ENCODE assay signal across 1 cellular context in the genomic region with DNA sequence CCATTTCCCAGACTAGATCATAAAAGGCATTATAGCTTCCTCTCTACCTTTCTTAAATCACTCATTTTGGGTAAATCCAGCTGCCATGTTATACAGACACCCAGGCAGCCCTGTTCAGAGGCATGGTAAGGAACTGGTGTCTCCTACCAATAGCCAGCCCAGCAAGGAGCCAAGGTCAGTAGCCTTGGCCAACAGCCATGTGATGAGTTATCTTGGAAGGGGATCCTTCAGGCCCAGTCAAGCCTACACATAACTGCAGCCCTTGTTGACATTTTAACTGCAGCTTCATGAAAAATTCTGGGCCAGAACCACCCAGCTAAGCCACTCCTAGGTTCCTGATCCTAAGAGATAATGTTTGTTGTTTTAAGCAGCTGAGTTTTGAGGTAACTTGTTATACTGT.
A peak's percentile ranks its signal among the peaks of the same experiment; 100 is the strongest.
TF ChIP-seq lines count a peak whose summit lies in the region.

No MANE protein-coding gene starts in this region.

TF ChIP-seq in K562, 482 proteins besides CTCF, POLR2A, EP300 and RAD21 (continued from another document and continues in another):
- TF ChIP-seq, protein P1, sequence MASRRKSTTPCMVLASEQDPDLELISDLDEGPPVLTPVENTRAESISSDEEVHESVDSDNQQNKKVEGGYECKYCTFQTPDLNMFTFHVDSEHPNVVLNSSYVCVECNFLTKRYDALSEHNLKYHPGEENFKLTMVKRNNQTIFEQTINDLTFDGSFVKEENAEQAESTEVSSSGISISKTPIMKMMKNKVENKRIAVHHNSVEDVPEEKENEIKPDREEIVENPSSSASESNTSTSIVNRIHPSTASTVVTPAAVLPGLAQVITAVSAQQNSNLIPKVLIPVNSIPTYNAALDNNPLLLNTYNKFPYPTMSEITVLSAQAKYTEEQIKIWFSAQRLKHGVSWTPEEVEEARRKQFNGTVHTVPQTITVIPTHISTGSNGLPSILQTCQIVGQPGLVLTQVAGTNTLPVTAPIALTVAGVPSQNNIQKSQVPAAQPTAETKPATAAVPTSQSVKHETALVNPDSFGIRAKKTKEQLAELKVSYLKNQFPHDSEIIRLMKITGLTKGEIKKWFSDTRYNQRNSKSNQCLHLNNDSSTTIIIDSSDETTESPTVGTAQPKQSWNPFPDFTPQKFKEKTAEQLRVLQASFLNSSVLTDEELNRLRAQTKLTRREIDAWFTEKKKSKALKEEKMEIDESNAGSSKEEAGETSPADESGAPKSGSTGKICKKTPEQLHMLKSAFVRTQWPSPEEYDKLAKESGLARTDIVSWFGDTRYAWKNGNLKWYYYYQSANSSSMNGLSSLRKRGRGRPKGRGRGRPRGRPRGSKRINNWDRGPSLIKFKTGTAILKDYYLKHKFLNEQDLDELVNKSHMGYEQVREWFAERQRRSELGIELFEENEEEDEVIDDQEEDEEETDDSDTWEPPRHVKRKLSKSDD (conservative IDR thresholded peaks at IDR 0.05; ENCODE audit: low read length) = no peak
- TF ChIP-seq HNRNPK (IDR thresholded peaks at IDR 0.05; ENCODE audit: low read depth, low read length, poor library complexity, severe bottlenecking) = no peak
- no peak for TF ChIP-seq NFIX (CRISPR knock-in tag; IDR thresholded peaks at IDR 0.05; ENCODE audit: low read depth)
- TF ChIP-seq ZNF551 (CRISPR knock-in tag; IDR thresholded peaks at IDR 0.05) = no peak
- TF ChIP-seq FOXK1 (CRISPR knock-in tag; IDR thresholded peaks at IDR 0.05; ENCODE audit: borderline replicate concordance) = no peak
- no peak for TF ChIP-seq HDGF (IDR thresholded peaks at IDR 0.05)
- TF ChIP-seq KLF16 (IDR thresholded peaks at IDR 0.05) = no peak
- no peak for TF ChIP-seq ETV5 (CRISPR knock-in tag; IDR thresholded peaks at IDR 0.05; ENCODE audit: low read depth)
- no peak for TF ChIP-seq FOXJ3 (CRISPR knock-in tag; IDR thresholded peaks at IDR 0.05)
- TF ChIP-seq GATAD2A (IDR thresholded peaks at IDR 0.05) = no peak
- no peak for TF ChIP-seq EP400 (IDR thresholded peaks at IDR 0.05)
- no peak for TF ChIP-seq NR3C1 (CRISPR knock-in tag; IDR thresholded peaks at IDR 0.05)
- TF ChIP-seq, protein P2, sequence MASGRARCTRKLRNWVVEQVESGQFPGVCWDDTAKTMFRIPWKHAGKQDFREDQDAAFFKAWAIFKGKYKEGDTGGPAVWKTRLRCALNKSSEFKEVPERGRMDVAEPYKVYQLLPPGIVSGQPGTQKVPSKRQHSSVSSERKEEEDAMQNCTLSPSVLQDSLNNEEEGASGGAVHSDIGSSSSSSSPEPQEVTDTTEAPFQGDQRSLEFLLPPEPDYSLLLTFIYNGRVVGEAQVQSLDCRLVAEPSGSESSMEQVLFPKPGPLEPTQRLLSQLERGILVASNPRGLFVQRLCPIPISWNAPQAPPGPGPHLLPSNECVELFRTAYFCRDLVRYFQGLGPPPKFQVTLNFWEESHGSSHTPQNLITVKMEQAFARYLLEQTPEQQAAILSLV (tag; IDR thresholded peaks at IDR 0.05) = no peak
- TF ChIP-seq TBP (optimal IDR thresholded peaks at IDR 0.05; ENCODE audit: low read depth, low read length) = no peak
- no peak for TF ChIP-seq JUN (IDR thresholded peaks at IDR 0.05; ENCODE audit: borderline replicate concordance, low read depth, low read length)
- TF ChIP-seq JUN (CRISPR knock-in tag; IDR thresholded peaks at IDR 0.05; ENCODE audit: borderline replicate concordance) = no peak
- TF ChIP-seq SMAD4 (CRISPR knock-in tag; conservative IDR thresholded peaks at IDR 0.05) = peak; percentile 61
- TF ChIP-seq SP2 (IDR thresholded peaks at IDR 0.05; ENCODE audit: extremely low read depth, low read depth, low read length, poor library complexity, severe bottlenecking) = no peak
- no peak for TF ChIP-seq SRF (CRISPR knock-in tag; IDR thresholded peaks at IDR 0.05)
- TF ChIP-seq, protein P3, sequence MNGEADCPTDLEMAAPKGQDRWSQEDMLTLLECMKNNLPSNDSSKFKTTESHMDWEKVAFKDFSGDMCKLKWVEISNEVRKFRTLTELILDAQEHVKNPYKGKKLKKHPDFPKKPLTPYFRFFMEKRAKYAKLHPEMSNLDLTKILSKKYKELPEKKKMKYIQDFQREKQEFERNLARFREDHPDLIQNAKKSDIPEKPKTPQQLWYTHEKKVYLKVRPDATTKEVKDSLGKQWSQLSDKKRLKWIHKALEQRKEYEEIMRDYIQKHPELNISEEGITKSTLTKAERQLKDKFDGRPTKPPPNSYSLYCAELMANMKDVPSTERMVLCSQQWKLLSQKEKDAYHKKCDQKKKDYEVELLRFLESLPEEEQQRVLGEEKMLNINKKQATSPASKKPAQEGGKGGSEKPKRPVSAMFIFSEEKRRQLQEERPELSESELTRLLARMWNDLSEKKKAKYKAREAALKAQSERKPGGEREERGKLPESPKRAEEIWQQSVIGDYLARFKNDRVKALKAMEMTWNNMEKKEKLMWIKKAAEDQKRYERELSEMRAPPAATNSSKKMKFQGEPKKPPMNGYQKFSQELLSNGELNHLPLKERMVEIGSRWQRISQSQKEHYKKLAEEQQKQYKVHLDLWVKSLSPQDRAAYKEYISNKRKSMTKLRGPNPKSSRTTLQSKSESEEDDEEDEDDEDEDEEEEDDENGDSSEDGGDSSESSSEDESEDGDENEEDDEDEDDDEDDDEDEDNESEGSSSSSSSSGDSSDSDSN (IDR thresholded peaks at IDR 0.05; ENCODE audit: borderline replicate concordance in 1 of 2, low read depth in 2 of 2, low read length in 2 of 2) = no peak
- TF ChIP-seq ZNF354B (CRISPR knock-in tag; IDR thresholded peaks at IDR 0.05) = no peak
- no peak for TF ChIP-seq YBX1 (IDR thresholded peaks at IDR 0.05)
- no peak for TF ChIP-seq ARID2 (IDR thresholded peaks at IDR 0.05)
- TF ChIP-seq ZNF77 (CRISPR knock-in tag; IDR thresholded peaks at IDR 0.05) = no peak
- no peak for TF ChIP-seq ELF4 (CRISPR knock-in tag; IDR thresholded peaks at IDR 0.05)
- peak; percentile 89 for TF ChIP-seq FOXJ2 (tag; IDR thresholded peaks at IDR 0.05)
- peak; percentile 61; the same call in 1 of the 2 replicates for TF ChIP-seq MTA3 (IDR thresholded peaks at IDR 0.05; ENCODE audit: borderline replicate concordance)
- no peak for TF ChIP-seq ARNT (IDR thresholded peaks at IDR 0.05)
- no peak for TF ChIP-seq GTF2A2 (tag; IDR thresholded peaks at IDR 0.05)
- TF ChIP-seq RBM14 (IDR thresholded peaks at IDR 0.05; ENCODE audit: borderline replicate concordance, insufficient read depth, low read depth, low read length) = no peak
- no peak for TF ChIP-seq ERF (CRISPR knock-in tag; IDR thresholded peaks at IDR 0.05)
- TF ChIP-seq ESRRA (IDR thresholded peaks at IDR 0.05; ENCODE audit: borderline replicate concordance, low read depth) = 0 out of 2 replicates have a peak, but pooled peaks have one; percentile 25
- no peak for TF ChIP-seq ZNF274 (IDR thresholded peaks at IDR 0.05; ENCODE audit: borderline replicate concordance, low read depth, low read length)
- TF ChIP-seq EWSR1 (IDR thresholded peaks at IDR 0.05; ENCODE audit: borderline replicate concordance, low read depth, partially characterized antibody) = no peak
- no peak for TF ChIP-seq MTA2 (IDR thresholded peaks at IDR 0.05; ENCODE audit: low read depth)
- TF ChIP-seq, protein P4, sequence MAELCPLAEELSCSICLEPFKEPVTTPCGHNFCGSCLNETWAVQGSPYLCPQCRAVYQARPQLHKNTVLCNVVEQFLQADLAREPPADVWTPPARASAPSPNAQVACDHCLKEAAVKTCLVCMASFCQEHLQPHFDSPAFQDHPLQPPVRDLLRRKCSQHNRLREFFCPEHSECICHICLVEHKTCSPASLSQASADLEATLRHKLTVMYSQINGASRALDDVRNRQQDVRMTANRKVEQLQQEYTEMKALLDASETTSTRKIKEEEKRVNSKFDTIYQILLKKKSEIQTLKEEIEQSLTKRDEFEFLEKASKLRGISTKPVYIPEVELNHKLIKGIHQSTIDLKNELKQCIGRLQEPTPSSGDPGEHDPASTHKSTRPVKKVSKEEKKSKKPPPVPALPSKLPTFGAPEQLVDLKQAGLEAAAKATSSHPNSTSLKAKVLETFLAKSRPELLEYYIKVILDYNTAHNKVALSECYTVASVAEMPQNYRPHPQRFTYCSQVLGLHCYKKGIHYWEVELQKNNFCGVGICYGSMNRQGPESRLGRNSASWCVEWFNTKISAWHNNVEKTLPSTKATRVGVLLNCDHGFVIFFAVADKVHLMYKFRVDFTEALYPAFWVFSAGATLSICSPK (IDR thresholded peaks at IDR 0.05; ENCODE audit: borderline replicate concordance) = no peak
- TF ChIP-seq RAD51 (IDR thresholded peaks at IDR 0.05; ENCODE audit: borderline replicate concordance, low read depth) = no peak
- TF ChIP-seq ZNF174 (CRISPR knock-in tag; IDR thresholded peaks at IDR 0.05) = no peak
- 0 out of 4 replicates have a peak, but pooled peaks of 1 of the 2 experiments have one; percentile 17 for TF ChIP-seq TBL1XR1 (IDR thresholded peaks at IDR 0.05; ENCODE audit: low read length in 2 of 2)
- no peak for TF ChIP-seq XRCC3 (IDR thresholded peaks at IDR 0.05)
- TF ChIP-seq OTX1 (CRISPR knock-in tag; IDR thresholded peaks at IDR 0.05) = no peak
- TF ChIP-seq LEF1 (IDR thresholded peaks at IDR 0.05) = no peak
- TF ChIP-seq TARDBP (IDR thresholded peaks at IDR 0.05) = no peak
- TF ChIP-seq MYC (IDR thresholded peaks at IDR 0.05; ENCODE audit: low read depth, low read length) = no peak
- TF ChIP-seq MYC (CRISPR knock-in tag; IDR thresholded peaks at IDR 0.05; ENCODE audit: borderline replicate concordance, low read depth) = no peak
- no peak for TF ChIP-seq JUNB (CRISPR knock-in tag; conservative IDR thresholded peaks at IDR 0.05)
- no peak for TF ChIP-seq ZEB2 (IDR thresholded peaks at IDR 0.05)
- no peak for TF ChIP-seq U2AF1 (optimal IDR thresholded peaks at IDR 0.05; ENCODE audit: low read depth, low read length)
- no peak for TF ChIP-seq NCOA1 (IDR thresholded peaks at IDR 0.05; ENCODE audit: low read depth)
- TF ChIP-seq, protein P5, sequence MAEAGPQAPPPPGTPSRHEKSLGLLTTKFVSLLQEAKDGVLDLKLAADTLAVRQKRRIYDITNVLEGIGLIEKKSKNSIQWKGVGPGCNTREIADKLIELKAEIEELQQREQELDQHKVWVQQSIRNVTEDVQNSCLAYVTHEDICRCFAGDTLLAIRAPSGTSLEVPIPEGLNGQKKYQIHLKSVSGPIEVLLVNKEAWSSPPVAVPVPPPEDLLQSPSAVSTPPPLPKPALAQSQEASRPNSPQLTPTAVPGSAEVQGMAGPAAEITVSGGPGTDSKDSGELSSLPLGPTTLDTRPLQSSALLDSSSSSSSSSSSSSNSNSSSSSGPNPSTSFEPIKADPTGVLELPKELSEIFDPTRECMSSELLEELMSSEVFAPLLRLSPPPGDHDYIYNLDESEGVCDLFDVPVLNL (CRISPR knock-in tag; IDR thresholded peaks at IDR 0.05; ENCODE audit: low read depth) = no peak
- no peak for TF ChIP-seq CBX8 (IDR thresholded peaks at IDR 0.05; ENCODE audit: borderline replicate concordance, extremely low read depth, low read depth, low read length, poor library complexity, severe bottlenecking)
- TF ChIP-seq, protein P6, sequence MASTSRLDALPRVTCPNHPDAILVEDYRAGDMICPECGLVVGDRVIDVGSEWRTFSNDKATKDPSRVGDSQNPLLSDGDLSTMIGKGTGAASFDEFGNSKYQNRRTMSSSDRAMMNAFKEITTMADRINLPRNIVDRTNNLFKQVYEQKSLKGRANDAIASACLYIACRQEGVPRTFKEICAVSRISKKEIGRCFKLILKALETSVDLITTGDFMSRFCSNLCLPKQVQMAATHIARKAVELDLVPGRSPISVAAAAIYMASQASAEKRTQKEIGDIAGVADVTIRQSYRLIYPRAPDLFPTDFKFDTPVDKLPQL (IDR thresholded peaks at IDR 0.05; ENCODE audit: extremely low read depth, insufficient read length) = no peak
- TF ChIP-seq MYBL2 (IDR thresholded peaks at IDR 0.05; ENCODE audit: low read depth) = no peak
- no peak for TF ChIP-seq MYBL2 (CRISPR knock-in tag; IDR thresholded peaks at IDR 0.05; ENCODE audit: borderline replicate concordance)
- no peak for TF ChIP-seq ZFP36 (IDR thresholded peaks at IDR 0.05; ENCODE audit: low read depth, low read length, partially characterized antibody)
- TF ChIP-seq ZNF699 (CRISPR knock-in tag; IDR thresholded peaks at IDR 0.05; ENCODE audit: insufficient replicate concordance) = no peak
- no peak for TF ChIP-seq SMARCA5 (IDR thresholded peaks at IDR 0.05)
- no peak for TF ChIP-seq SLC30A9 (CRISPR knock-in tag; IDR thresholded peaks at IDR 0.05)
- peak; percentile 67; the same call in 1 of the 2 replicates for TF ChIP-seq CTBP1 (IDR thresholded peaks at IDR 0.05; ENCODE audit: borderline replicate concordance)
- TF ChIP-seq CHD1 (IDR thresholded peaks at IDR 0.05; ENCODE audit: low read length) = no peak
- TF ChIP-seq, protein P7, sequence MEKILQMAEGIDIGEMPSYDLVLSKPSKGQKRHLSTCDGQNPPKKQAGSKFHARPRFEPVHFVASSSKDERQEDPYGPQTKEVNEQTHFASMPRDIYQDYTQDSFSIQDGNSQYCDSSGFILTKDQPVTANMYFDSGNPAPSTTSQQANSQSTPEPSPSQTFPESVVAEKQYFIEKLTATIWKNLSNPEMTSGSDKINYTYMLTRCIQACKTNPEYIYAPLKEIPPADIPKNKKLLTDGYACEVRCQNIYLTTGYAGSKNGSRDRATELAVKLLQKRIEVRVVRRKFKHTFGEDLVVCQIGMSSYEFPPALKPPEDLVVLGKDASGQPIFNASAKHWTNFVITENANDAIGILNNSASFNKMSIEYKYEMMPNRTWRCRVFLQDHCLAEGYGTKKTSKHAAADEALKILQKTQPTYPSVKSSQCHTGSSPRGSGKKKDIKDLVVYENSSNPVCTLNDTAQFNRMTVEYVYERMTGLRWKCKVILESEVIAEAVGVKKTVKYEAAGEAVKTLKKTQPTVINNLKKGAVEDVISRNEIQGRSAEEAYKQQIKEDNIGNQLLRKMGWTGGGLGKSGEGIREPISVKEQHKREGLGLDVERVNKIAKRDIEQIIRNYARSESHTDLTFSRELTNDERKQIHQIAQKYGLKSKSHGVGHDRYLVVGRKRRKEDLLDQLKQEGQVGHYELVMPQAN (IDR thresholded peaks at IDR 0.05; ENCODE audit: borderline replicate concordance) = no peak
- no peak for TF ChIP-seq CAMTA2 (CRISPR knock-in tag; conservative IDR thresholded peaks at IDR 0.05)
- TF ChIP-seq, protein P8, sequence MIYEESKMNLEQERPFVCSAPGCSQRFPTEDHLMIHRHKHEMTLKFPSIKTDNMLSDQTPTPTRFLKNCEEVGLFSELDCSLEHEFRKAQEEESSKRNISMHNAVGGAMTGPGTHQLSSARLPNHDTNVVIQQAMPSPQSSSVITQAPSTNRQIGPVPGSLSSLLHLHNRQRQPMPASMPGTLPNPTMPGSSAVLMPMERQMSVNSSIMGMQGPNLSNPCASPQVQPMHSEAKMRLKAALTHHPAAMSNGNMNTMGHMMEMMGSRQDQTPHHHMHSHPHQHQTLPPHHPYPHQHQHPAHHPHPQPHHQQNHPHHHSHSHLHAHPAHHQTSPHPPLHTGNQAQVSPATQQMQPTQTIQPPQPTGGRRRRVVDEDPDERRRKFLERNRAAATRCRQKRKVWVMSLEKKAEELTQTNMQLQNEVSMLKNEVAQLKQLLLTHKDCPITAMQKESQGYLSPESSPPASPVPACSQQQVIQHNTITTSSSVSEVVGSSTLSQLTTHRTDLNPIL (CRISPR knock-in tag; IDR thresholded peaks at IDR 0.05) = no peak
- no peak for TF ChIP-seq ZNF57 (CRISPR knock-in tag; IDR thresholded peaks at IDR 0.05)
